8 cellular contexts compared by ENCODE assay signal in the genomic region with DNA sequence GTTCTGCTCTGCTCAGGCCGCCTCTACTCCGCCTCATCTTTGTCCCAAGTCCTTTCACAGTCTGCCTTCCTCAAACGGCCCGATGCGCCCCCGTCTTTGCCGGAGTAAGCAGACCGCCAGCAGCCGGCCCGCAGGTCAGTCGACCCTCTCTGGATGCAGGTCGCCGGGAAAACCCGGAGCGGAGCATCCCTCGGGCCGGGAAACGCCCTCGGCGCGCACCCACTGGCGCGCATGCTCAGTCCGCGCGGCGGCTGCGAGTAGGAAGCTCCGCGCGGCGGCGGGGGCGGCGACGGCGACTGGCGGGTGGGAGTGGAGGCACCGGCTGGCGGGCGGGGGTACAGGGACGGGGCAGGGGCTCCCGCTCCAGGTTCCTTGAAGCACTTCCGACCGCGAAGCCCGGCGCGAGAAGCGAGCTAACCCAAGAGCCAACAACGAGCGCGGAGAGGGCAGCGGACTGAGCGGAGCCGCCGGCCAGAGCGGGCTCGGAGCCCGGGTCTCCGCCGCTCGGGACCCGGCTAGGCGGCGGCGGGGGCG. TPM values are rescaled to one million over a fixed set of nuclear protein-coding genes. Genes with fewer than 3 reads are reported as not detected.
DNase-seq lines count a peak whose midpoint lies in the region; ATAC-seq and TF ChIP-seq lines count a peak whose summit lies in the region.

Gene LRRC1 (plus strand): TSS at position 286 of the 534 bp plus-strand sequence. CDS start 252 bp downstream, outside the sequence.

- peak within 1 kb of the TSS; percentile 62; the same call in 1 of the 2 replicates for H3K9ac ChIP-seq in KMS-11

- ATAC-seq in GM21737 (IDR thresholded peaks at IDR 0.05; ENCODE audit: unreplicated experiment) (peak; percentile 78), RWPE2 (ENCODE audit: low read depth) (peak; percentile 50)

- H3K36me3 ChIP-seq in KMS-11 (ENCODE audit: insufficient read depth): no peaks in the 10 kb centered on the region
- H3K36me3 ChIP-seq in RWPE2 (ENCODE audit: low read depth): no peaks in the 10 kb centered on the region
- no peaks in the 10 kb centered on the region for H3K36me3 ChIP-seq in neutrophil

- H3K4me1 ChIP-seq in KMS-11 (ENCODE audit: low read depth, poor library complexity, severe bottlenecking) (peaks cover 41% of the 10 kb centered on the region), RWPE2 (ENCODE audit: insufficient read depth, poor library complexity, severe bottlenecking) (peaks cover 15% of the 10 kb centered on the region), neutrophil (ENCODE audit: control insufficient read depth in 1 of 2, insufficient read depth in 1 of 2, low read depth in 1 of 2, low read length in 1 of 2) (peaks cover 28 to 29% of the 10 kb centered on the region in 2 experiments)

- peak within 1 kb of the TSS; percentile 89 for H3K4me2 ChIP-seq in KMS-11

- no peak within 1 kb of the TSS for H3K4me3 ChIP-seq in KMS-11 (IDR thresholded peaks at IDR 0.05; ENCODE audit: insufficient read depth, low read depth, low read length)
- peak within 1 kb of the TSS; percentile 51 for H3K4me3 ChIP-seq in RWPE2 (ENCODE audit: severe bottlenecking)
- peak within 1 kb of the TSS; percentile 69 to 76 for H3K4me3 ChIP-seq in neutrophil (ENCODE audit: low read depth in 1 of 2, low read length in 1 of 2)

- peak within 1 kb of the TSS; percentile 83 for H3K27ac ChIP-seq in KMS-11
- H3K27ac ChIP-seq in RWPE2 (ENCODE audit: poor library complexity, severe bottlenecking): peak within 1 kb of the TSS; percentile 69
- no peak within 1 kb of the TSS for H3K27ac ChIP-seq in neutrophil

- TF ChIP-seq CTCF in KMS-11 (conservative IDR thresholded peaks at IDR 0.05; ENCODE audit: low read depth, low read length) (no peak), RWPE2 (IDR thresholded peaks at IDR 0.05; ENCODE audit: poor library complexity, severe bottlenecking) (no peak), neutrophil (IDR thresholded peaks at IDR 0.05) (no peak), subcutaneous adipose tissue (IDR thresholded peaks at IDR 0.05; ENCODE audit: low read depth) (no peak)

- peaks cover 49% of the 10 kb centered on the region for H3K79me2 ChIP-seq in KMS-11 (ENCODE audit: insufficient read depth, low read depth)

- H2AFZ ChIP-seq in KMS-11 (ENCODE audit: low read depth): peak within 1 kb of the TSS; percentile 89

- H3K9me3 ChIP-seq in RWPE2 (ENCODE audit: severe bottlenecking): no peaks in the 10 kb centered on the region
- no peaks in the 10 kb centered on the region for H3K9me3 ChIP-seq in neutrophil

- H4K20me1 ChIP-seq in KMS-11 (ENCODE audit: insufficient read depth): no peaks in the 10 kb centered on the region

- DNase-seq in EH (ENCODE audit: low read depth) (peak; percentile 87), RWPE2 (ENCODE audit: low spot score) (peak; percentile 89), foreskin melanocyte (peak; percentile 76)
- peak; percentile 36 to 73 (median 50) for DNase-seq in activated naive CD4-positive, alpha-beta T cell (lab: John Stamatoyannopoulos, UW)

- H3K27me3 ChIP-seq in KMS-11 (ENCODE audit: insufficient read depth, low read depth) (no peaks in the 10 kb centered on the region), RWPE2 (ENCODE audit: insufficient read depth, poor library complexity, severe bottlenecking) (no peaks in the 10 kb centered on the region), neutrophil (peaks cover 37% of the 10 kb centered on the region)

RNA-seq across cellular contexts. Expression of gene LRRC1, which starts in this region (rescaled TPM):
- 10 to 100 TPM; 10.5 to 28.3 (median 18.0) TPM for total RNA-seq in subcutaneous adipose tissue
